Comparison of ENCODE assay signal across 29 cellular contexts in genomic region chr4:179128299-179128698, GRCh38.
"Had no signal": no experiment of that assay in that cellular context is flagged by ENCODE, and none has a peak within 500 bp of the region (broad histone marks: within the 10 kb centered on the region; RNA-seq: fewer than 3 reads in every experiment).

No MANE protein-coding gene starts in this region.

- H3K27me3 ChIP-seq: ascending aorta, breast epithelium, cardiac muscle cell, colonic mucosa, esophagus squamous epithelium, gastroesophageal sphincter, heart right ventricle, hepatocyte had no signal

- H3K4me2 ChIP-seq: hepatocyte had no signal

- H2AFZ ChIP-seq: hepatocyte had no signal

- H3K4me3 ChIP-seq: ascending aorta, breast epithelium, cardiac muscle cell, colonic mucosa, esophagus squamous epithelium, gastroesophageal sphincter, heart right ventricle, hepatocyte had no signal

- H3K4me1 ChIP-seq: ascending aorta, breast epithelium, colonic mucosa, esophagus squamous epithelium, gastroesophageal sphincter, heart right ventricle had no signal

- H3K27ac ChIP-seq: ascending aorta, breast epithelium, cardiac muscle cell, colonic mucosa, epithelial cell of prostate, esophagus squamous epithelium, gastroesophageal sphincter, heart right ventricle, hepatocyte, VCaP had no signal

- H3K36me3 ChIP-seq: ascending aorta, breast epithelium, cardiac muscle cell, colonic mucosa, esophagus squamous epithelium, gastroesophageal sphincter, heart right ventricle had no signal

- DNase-seq: activated CD4-positive, alpha-beta memory T cell treated with anti-CD3 and anti-CD28 coated beads, Interleukin-2, amount 10 ng/mL, durations not matched to agents 7 days and 5 days; activated CD4-positive, alpha-beta T cell treated with anti-CD3 and anti-CD28 coated beads for 1 hour; activated CD4-positive, alpha-beta T cell treated with anti-CD3 and anti-CD28 coated beads for 4 hours; activated CD4-positive, alpha-beta T cell treated with anti-CD3 and anti-CD28 coated beads, Interleukin-2, amount 10 ng/mL, durations not matched to agents 7 days and 5 days; activated CD4-positive, alpha-beta T cell treated with anti-CD3 and anti-CD28 coated beads, Interleukin-2, amount 50 U/mL, for 4 hours; activated CD8-positive, alpha-beta memory T cell treated with anti-CD3 and anti-CD28 coated beads, Interleukin-2, amount 50 U/mL, for 48 hours; activated gamma-delta T cell; activated naive CD4-positive, alpha-beta T cell; activated naive CD4-positive, alpha-beta T cell treated with anti-CD3 and anti-CD28 coated beads, Interleukin-2, amount 10 ng/mL, durations not matched to agents 7 days and 5 days; activated naive CD8-positive, alpha-beta T cell treated with anti-CD3 and anti-CD28 coated beads, Interleukin-2, amount 10 ng/mL, durations not matched to agents 7 days and 5 days; activated T-cell treated with anti-CD3 and anti-CD28 coated beads for 4 hours; activated T-cell treated with anti-CD3 and anti-CD28 coated beads, Interleukin-2, amount 50 U/mL, for 24 hours; activated T-cell treated with anti-CD3 and anti-CD28 coated beads, Interleukin-2, amount 50 U/mL, for 72 hours; central memory CD4-positive, alpha-beta T cell; cerebellar nuclear complex; colonic mucosa; effector CD8-positive, alpha-beta T cell; esophagus squamous epithelium; foreskin melanocyte; heart right ventricle had no signal

- ATAC-seq: activated naive CD4-positive, alpha-beta T cell treated with anti-CD3 and anti-CD28 coated beads, Interleukin-2, amount 50 U/mL, for 72 hours; activated T-cell treated with anti-CD3 and anti-CD28 coated beads, Interleukin-2, amount 50 U/mL, for 72 hours; gastroesophageal sphincter; heart right ventricle; WTC11 had no signal

- H3K79me2 ChIP-seq: hepatocyte had no signal

- H3K9me3 ChIP-seq: ascending aorta, breast epithelium, colonic mucosa, esophagus squamous epithelium, gastroesophageal sphincter had no signal
